In the genomic region with DNA sequence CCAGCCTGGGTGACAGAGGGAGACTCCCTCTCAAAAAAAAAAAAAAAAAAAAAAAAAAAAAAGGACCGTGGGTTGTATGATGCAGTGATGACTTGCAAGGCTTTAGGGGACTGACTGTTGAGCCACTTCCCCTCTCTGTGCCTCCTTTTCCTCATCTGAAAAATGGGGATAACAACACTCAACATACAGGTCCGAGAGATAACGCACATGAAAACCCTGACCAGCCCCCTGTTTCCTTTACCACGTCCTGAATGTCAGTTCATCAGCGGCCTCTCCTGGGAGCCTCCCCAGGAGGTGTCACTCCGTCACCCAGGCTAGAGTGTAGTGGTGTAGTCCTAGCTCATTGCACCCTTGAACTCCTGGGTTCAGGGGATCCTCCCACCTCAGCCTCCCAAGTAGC, we compare ENCODE assay signal across 14 cellular contexts. TPM values are rescaled to one million over a fixed set of nuclear protein-coding genes. Genes with fewer than 3 reads are reported as not detected.
DNase-seq lines count a peak whose midpoint lies in the region; ATAC-seq and TF ChIP-seq lines count a peak whose summit lies in the region.
"Had no signal": no experiment of that assay in that cellular context is flagged by ENCODE, and none has a peak within 500 bp of the region (broad histone marks: within the 10 kb centered on the region; RNA-seq: fewer than 3 reads in every experiment).

No MANE protein-coding gene starts in this region.

- H4K20me1 ChIP-seq in PC-3 (ENCODE audit: low read length), result no peaks in the 10 kb centered on the region

- peak overlapping the region; percentile 64 for H3K4me3 Mint-ChIP-seq in activated naive CD4-positive, alpha-beta T cell treated with anti-CD3 and anti-CD28 coated beads, Interleukin-2, amount 50 U/mL, for 24 hours
- peak overlapping the region; percentile 97 to 98 for H3K4me3 Mint-ChIP-seq in stimulated activated naive CD8-positive, alpha-beta T cell treated with anti-CD3 and anti-CD28 coated beads, Interleukin-15, amount 100 ng/mL, for 72 hours
- H3K4me3 Mint-ChIP-seq: activated B cell treated with CpG ODN at 0.5 μM for 24 hours had no signal

- H3K9me3 ChIP-seq in PC-3 (ENCODE audit: low read length), result no peaks in the 10 kb centered on the region

- H3K4me2 ChIP-seq in PC-3 (ENCODE audit: low read length), result no peak overlapping the region

- H3K4me1 ChIP-seq in PC-3 (ENCODE audit: insufficient read depth, low read length), result peaks cover 12% of the 10 kb centered on the region

- POLR2A ChIA-PET in PC-3 (lab: Charles Lee; ENCODE audit: unreplicated experiment), result no interaction called here

- TF ChIP-seq CTCF in PC-3 (conservative IDR thresholded peaks at IDR 0.05; ENCODE audit: low read depth, low read length) (no peak), GM10266 (IDR thresholded peaks at IDR 0.05; ENCODE audit: control insufficient read depth, insufficient read depth, low read depth, missing control alignments) (no peak)

- no peak overlapping the region for H3K9ac ChIP-seq in PC-3 (ENCODE audit: low read length)

- H3K27ac ChIP-seq in PC-3 (ENCODE audit: low read length), result peak overlapping the region; percentile 64

- H2AFZ ChIP-seq in PC-3 (ENCODE audit: low read length), result no peak overlapping the region

- no TSS peak for BruUV-seq in PC-3 (replicated peaks; lab: Mats Ljungman, UMichigan)

- peak overlapping the region; percentile 95 for H3K27ac Mint-ChIP-seq in activated naive CD4-positive, alpha-beta T cell treated with anti-CD3 and anti-CD28 coated beads, Interleukin-2, amount 50 U/mL, for 24 hours
- peak overlapping the region; percentile 93 to 98 for H3K27ac Mint-ChIP-seq in activated naive CD4-positive, alpha-beta T cell treated with anti-CD3 and anti-CD28 coated beads, Interleukin-2, amount 50 U/mL, for 72 hours
- H3K27ac Mint-ChIP-seq in stimulated activated naive CD8-positive, alpha-beta T cell treated with anti-CD3 and anti-CD28 coated beads, Interleukin-15, amount 100 ng/mL, for 72 hours, result peak overlapping the region; percentile 74 to 85
- H3K27ac Mint-ChIP-seq: activated B cell treated with CpG ODN at 0.5 μM for 24 hours had no signal

- no peaks in the 10 kb centered on the region for H3K9me3 Mint-ChIP-seq in activated naive CD4-positive, alpha-beta T cell treated with anti-CD3 and anti-CD28 coated beads, Interleukin-2, amount 50 U/mL, for 24 hours
- H3K9me3 Mint-ChIP-seq in activated naive CD4-positive, alpha-beta T cell treated with anti-CD3 and anti-CD28 coated beads, Interleukin-2, amount 50 U/mL, for 72 hours, result no peaks in the 10 kb centered on the region
- no peaks in the 10 kb centered on the region for H3K9me3 Mint-ChIP-seq in stimulated activated naive CD8-positive, alpha-beta T cell treated with anti-CD3 and anti-CD28 coated beads, Interleukin-15, amount 100 ng/mL, for 72 hours
- H3K9me3 Mint-ChIP-seq: activated B cell treated with CpG ODN at 0.5 μM for 24 hours had no signal

- H3K27me3 Mint-ChIP-seq in activated naive CD4-positive, alpha-beta T cell treated with anti-CD3 and anti-CD28 coated beads, Interleukin-2, amount 50 U/mL, for 24 hours, result no peaks in the 10 kb centered on the region
- no peaks in the 10 kb centered on the region for H3K27me3 Mint-ChIP-seq in stimulated activated naive CD8-positive, alpha-beta T cell treated with anti-CD3 and anti-CD28 coated beads, Interleukin-15, amount 100 ng/mL, for 72 hours
- H3K27me3 Mint-ChIP-seq: activated B cell treated with CpG ODN at 0.5 μM for 24 hours had no signal

- no peak overlapping the region for H3K4me3 ChIP-seq in PC-3 (ENCODE audit: low read length)
- H3K4me3 ChIP-seq: GM12878 had no signal

- no peaks in the 10 kb centered on the region for H3K79me2 ChIP-seq in PC-3 (ENCODE audit: low read length)

- no peaks in the 10 kb centered on the region for H3K36me3 ChIP-seq in PC-3 (ENCODE audit: low read depth, low read length)

- H3F3A ChIP-seq in PC-3 (ENCODE audit: low read length, unreplicated experiment), result no peaks in the 10 kb centered on the region

- no peaks in the 10 kb centered on the region for H3K9me2 ChIP-seq in PC-3 (replicated peaks; ENCODE audit: low read length)

- peaks cover 51% of the 10 kb centered on the region for H3K4me1 Mint-ChIP-seq in activated naive CD4-positive, alpha-beta T cell treated with anti-CD3 and anti-CD28 coated beads, Interleukin-2, amount 50 U/mL, for 24 hours
- H3K4me1 Mint-ChIP-seq in stimulated activated naive CD8-positive, alpha-beta T cell treated with anti-CD3 and anti-CD28 coated beads, Interleukin-15, amount 100 ng/mL, for 72 hours, result peaks cover 58% of the 10 kb centered on the region

- CTCF ChIA-PET in PC-3 (lab: Charles Lee), result interaction anchor here (0.6 kb wide), 1 partner anchor 91 kb away, joined by 11 read pairs; no protein-coding TSS in a partner anchor

- H3K27me3 ChIP-seq in PC-3 (ENCODE audit: low read length), result no peaks in the 10 kb centered on the region

- H3K36me3 Mint-ChIP-seq in activated naive CD4-positive, alpha-beta T cell treated with anti-CD3 and anti-CD28 coated beads, Interleukin-2, amount 50 U/mL, for 24 hours, result peaks cover 8% of the 10 kb centered on the region
- peaks cover 17 to 59% of the 10 kb centered on the region in 2 donors for H3K36me3 Mint-ChIP-seq in activated naive CD4-positive, alpha-beta T cell treated with anti-CD3 and anti-CD28 coated beads, Interleukin-2, amount 50 U/mL, for 72 hours

- ATAC-seq in PC-3, result no peak
- ATAC-seq in activated naive CD4-positive, alpha-beta T cell treated with anti-CD3 and anti-CD28 coated beads, Interleukin-2, amount 50 U/mL, for 72 hours, result peak in 1 of 2 donors; percentile 28
- ATAC-seq in stimulated activated naive CD8-positive, alpha-beta T cell treated with anti-CD3 and anti-CD28 coated beads, Interleukin-15, amount 100 ng/mL, for 72 hours, result no peak
- ATAC-seq: GM12878, sciatic nerve had no signal

- intact Hi-C loops in PC-3 (cut with micrococcal nuclease), result no loop called here

- DNase-seq in activated naive CD4-positive, alpha-beta T cell treated with Interleukin-2 at 50 U/mL for 16 hours, result no peak
- DNase-seq in PC-3 (no peak), GM10266 (ENCODE audit: extremely low spot score) (no peak), NCI-H2081 treated with DMSO at 0.1 percent for 48 hours (lab: John Stamatoyannopoulos, UW) (no peak), hypothalamus (lab: John Stamatoyannopoulos, UW) (no peak)
- DNase-seq in activated naive CD4-positive, alpha-beta T cell treated with anti-CD3 and anti-CD28 coated beads, Interleukin-2, amount 50 U/mL, for 72 hours (ENCODE audit: low spot score in 2 of 2), result no peak
- no peak for DNase-seq in stimulated activated naive CD8-positive, alpha-beta T cell treated with anti-CD3 and anti-CD28 coated beads, Interleukin-15, amount 100 ng/mL, for 72 hours
- DNase-seq: activated B cell treated with CpG ODN at 0.5 μM for 24 hours, anterior cingulate cortex, glutamatergic neuron, HCEC 1CT had no signal

RNA-seq across cellular contexts. Expression of a gene that starts 3.9 kb away (rescaled TPM):
- 0.23 and 0.51 TPM in 2 replicates for total RNA-seq in PC-3 (2014; rRNA removed)
- 10 to 100 TPM; 33.7 to 66.8 TPM for total RNA-seq in activated naive CD4-positive, alpha-beta T cell treated with anti-CD3 and anti-CD28 coated beads, Interleukin-2, amount 50 U/mL, for 72 hours

RNA-seq across cellular contexts. Expression of a gene that starts 36.6 kb away (rescaled TPM):
- total RNA-seq in PC-3 (2014; rRNA removed), result 217 and 255 TPM in 2 replicates
- 100 to 1,000 TPM in 1 of 2 donors, 10 to 100 TPM in 1; 75.5 to 107 TPM for total RNA-seq in activated naive CD4-positive, alpha-beta T cell treated with anti-CD3 and anti-CD28 coated beads, Interleukin-2, amount 50 U/mL, for 72 hours

Comparison
In these comparisons a context has a peak if more than half of its experiments do, and no peak if none do; other contexts are left out.
1. RNA of a gene that starts 3.9 kb away (total RNA-seq): 33.7 to 66.8 TPM in activated naive CD4-positive, alpha-beta T cell treated with anti-CD3 and anti-CD28 coated beads, Interleukin-2, amount 50 U/mL, for 72 hours; 0.23 to 0.51 TPM in PC-3; every median in the first group is over 10 times any median in the second.
2. Peak in every context shown above with its lines, with median percentiles within 50 percentile points of each other: H3K27ac Mint-ChIP-seq.